Comparison of ENCODE assay signal across 8 cellular contexts in genomic region chr5:36305571-36306326, GRCh38. TPM values are rescaled to one million over a fixed set of nuclear protein-coding genes. Genes with fewer than 3 reads are reported as not detected.
DNase-seq lines count a peak whose midpoint lies in the region; ATAC-seq and TF ChIP-seq lines count a peak whose summit lies in the region.

No MANE protein-coding gene starts in this region.

- intact Hi-C loops in Right ventricle myocardium inferior (cut with DNase I) (loop anchor here (2.0 to 10.0 kb wide), 2 partner anchors 41 to 61 kb away; partner anchors contain the start of gene NADK2), cardiac septum (cut with DNase I) (loop anchor here (1.0 to 10.0 kb wide), 3 partner anchors 40 to 128 kb away; partner anchors contain the start of gene NADK2), psoas muscle (cut with DNase I) (loop anchor here in 1 of 2 donors (1.0 to 10.0 kb wide), 3 partner anchors 40 to 231 kb away; no protein-coding TSS in a partner anchor)

- H3K27me3 Mint-ChIP-seq in activated CD4-positive, alpha-beta memory T cell treated with anti-CD3 and anti-CD28 coated beads, Interleukin-2, amount 10 ng/mL, durations not matched to agents 7 days and 5 days: peaks cover 22% of the 10 kb centered on the region

- 28 to 37% (median 30%) methylated on average over 4 of the region's 4 CpGs for WGBS in psoas muscle, 3 donors

- CTCF ChIA-PET in activated CD4-positive, alpha-beta memory T cell treated with anti-CD3 and anti-CD28 coated beads, Interleukin-2, amount 10 ng/mL, durations not matched to agents 7 days and 5 days (lab: Charles Lee): interaction anchor here (0.7 to 1.6 kb wide), 4 partner anchors 9 to 234 kb away, joined by 3 to 5 read pairs (median 4); no protein-coding TSS in a partner anchor

- H3K4me3 Mint-ChIP-seq in activated CD4-positive, alpha-beta memory T cell treated with anti-CD3 and anti-CD28 coated beads, Interleukin-2, amount 10 ng/mL, durations not matched to agents 7 days and 5 days: no peak overlapping the region

- H3K4me1 ChIP-seq in psoas muscle: peaks cover 21% of the 10 kb centered on the region

- POLR2A ChIA-PET in activated CD4-positive, alpha-beta memory T cell treated with anti-CD3 and anti-CD28 coated beads, Interleukin-2, amount 10 ng/mL, durations not matched to agents 7 days and 5 days (lab: Charles Lee): no interaction called here

- ATAC-seq in Right ventricle myocardium inferior: peak; percentile 81
- ATAC-seq in HG02973 (IDR thresholded peaks at IDR 0.05; ENCODE audit: unreplicated experiment): peak; percentile 67
- peak; percentile 78 to 92 (median 83) for ATAC-seq in psoas muscle

- no peak overlapping the region for H3K4me3 ChIP-seq in psoas muscle

- H3K9me3 Mint-ChIP-seq in activated CD4-positive, alpha-beta memory T cell treated with anti-CD3 and anti-CD28 coated beads, Interleukin-2, amount 10 ng/mL, durations not matched to agents 7 days and 5 days: no peaks in the 10 kb centered on the region

- peak; percentile 70 for TF ChIP-seq CTCF in psoas muscle (IDR thresholded peaks at IDR 0.05)

- no peaks in the 10 kb centered on the region for H3K27me3 ChIP-seq in psoas muscle (ENCODE audit: insufficient read depth in 3 of 3, low read length in 2 of 3)

- H3K36me3 Mint-ChIP-seq in activated CD4-positive, alpha-beta memory T cell treated with anti-CD3 and anti-CD28 coated beads, Interleukin-2, amount 10 ng/mL, durations not matched to agents 7 days and 5 days (ENCODE audit: low read depth): no peaks in the 10 kb centered on the region

- no peak overlapping the region for H3K27ac Mint-ChIP-seq in activated CD4-positive, alpha-beta memory T cell treated with anti-CD3 and anti-CD28 coated beads, Interleukin-2, amount 10 ng/mL, durations not matched to agents 7 days and 5 days

- DNase-seq in Right ventricle myocardium inferior (ENCODE audit: missing footprints): peak; percentile 71
- DNase-seq in cardiac septum (ENCODE audit: low spot score): no peak
- peak; percentile 83 for DNase-seq in NCI-H2196 (lab: John Stamatoyannopoulos, UW; ENCODE audit: unreplicated experiment)
- peak; percentile 24 for DNase-seq in activated CD4-positive, alpha-beta memory T cell treated with anti-CD3 and anti-CD28 coated beads, Interleukin-2, amount 10 ng/mL, durations not matched to agents 7 days and 5 days
- peak; percentile 73 for DNase-seq in globus pallidus (ENCODE audit: low spot score)
- DNase-seq in psoas muscle: peak; percentile 27 to 66
- no peak for DNase-seq in cortex of kidney (lab: John Stamatoyannopoulos, UW)

- H3K27ac ChIP-seq in psoas muscle: no peak overlapping the region

- no peaks in the 10 kb centered on the region for H3K4me1 Mint-ChIP-seq in activated CD4-positive, alpha-beta memory T cell treated with anti-CD3 and anti-CD28 coated beads, Interleukin-2, amount 10 ng/mL, durations not matched to agents 7 days and 5 days

- H3K36me3 ChIP-seq in psoas muscle (ENCODE audit: insufficient read depth in 1 of 2, low read depth in 1 of 2): no peaks in the 10 kb centered on the region

- H3K9me3 ChIP-seq in psoas muscle: no peaks in the 10 kb centered on the region

RNA-seq across cellular contexts. Expression of gene RANBP3L, which starts 4.0 kb away (rescaled TPM):
- total RNA-seq in Right ventricle myocardium inferior: 0.49 TPM
- total RNA-seq in cardiac septum: 0.51 TPM
- not detected for total RNA-seq in activated CD4-positive, alpha-beta memory T cell treated with anti-CD3 and anti-CD28 coated beads, Interleukin-2, amount 10 ng/mL, durations not matched to agents 7 days and 5 days
- total RNA-seq in psoas muscle: under 1 TPM in 3 of 4 donors, not detected in 1; 0.17 to 0.58 (median 0.17) TPM
- polyA plus RNA-seq in psoas muscle: under 1 TPM in 2 of 3 donors, not detected in 1; 0.04 to 0.34 TPM

Comparison
In these comparisons a context has a peak if more than half of its experiments do, and no peak if none do; other contexts are left out.
1. DNase-seq: peak in Right ventricle myocardium inferior (single experiment), NCI-H2196 (single experiment), activated CD4-positive, alpha-beta memory T cell treated with anti-CD3 and anti-CD28 coated beads, Interleukin-2, amount 10 ng/mL, durations not matched to agents 7 days and 5 days (single experiment), globus pallidus (single experiment) and psoas muscle (2 of 2); none in cardiac septum (single experiment) and cortex of kidney (single experiment).
2. Peak in every context shown above with its lines, with median percentiles within 50 percentile points of each other: ATAC-seq.